ENCODE assay signal across 8 cellular contexts in genomic region chr18:22933958-22934423, GRCh38. TPM values are rescaled to one million over a fixed set of nuclear protein-coding genes. Genes with fewer than 3 reads are reported as not detected.
DNase-seq lines count a peak whose midpoint lies in the region; ATAC-seq lines count a peak whose summit lies in the region.

No MANE protein-coding gene starts in this region.

- peak overlapping the region; percentile 97 for H3K27ac Mint-ChIP-seq in T-helper 2 cell treated with Interferon-gamma antibody and Interleukin-4, amounts not matched to agents 5 μg/mL and 100 μg/mL, for 36 hours
- H3K27ac Mint-ChIP-seq in T-helper 17 cell, result peak overlapping the region; percentile 93

- no CpG with 5 or more reads among the region's 17 CpGs for WGBS in iPS DF 6.9 (ENCODE audit: insufficient coverage, insufficient read length)

- no peaks in the 10 kb centered on the region for H3K27me3 ChIP-seq in iPS DF 6.9 (ENCODE audit: control insufficient read depth, insufficient read depth, low read length)
- no peaks in the 10 kb centered on the region for H3K27me3 ChIP-seq in subcutaneous abdominal adipose tissue (ENCODE audit: control insufficient read depth in 5 of 5, insufficient read depth in 4 of 5, low read length in 5 of 5)

- peak overlapping the region; percentile 97 for H3K4me3 Mint-ChIP-seq in T-helper 2 cell treated with Interferon-gamma antibody and Interleukin-4, amounts not matched to agents 5 μg/mL and 100 μg/mL, for 36 hours
- peak overlapping the region; percentile 94 for H3K4me3 Mint-ChIP-seq in T-helper 17 cell

- peak overlapping the region; percentile 79; the same call in 1 of the 2 replicates for H3K4me3 ChIP-seq in iPS DF 6.9 (ENCODE audit: low read length)
- peak overlapping the region; percentile 82 to 98 (median 92) for H3K4me3 ChIP-seq in subcutaneous abdominal adipose tissue (ENCODE audit: low read depth in 1 of 5, low read length in 5 of 5)

- ATAC-seq in HG02943 (IDR thresholded peaks at IDR 0.05; ENCODE audit: low read depth, unreplicated experiment) (peak; percentile 25), T-helper 17 cell (peak; percentile 48), GM18502 (IDR thresholded peaks at IDR 0.05; ENCODE audit: poor library complexity, unreplicated experiment) (no peak)

- peaks cover 26% of the 10 kb centered on the region for H3K36me3 Mint-ChIP-seq in T-helper 2 cell treated with Interferon-gamma antibody and Interleukin-4, amounts not matched to agents 5 μg/mL and 100 μg/mL, for 36 hours (ENCODE audit: low read depth)
- no peaks in the 10 kb centered on the region for H3K36me3 Mint-ChIP-seq in T-helper 17 cell (ENCODE audit: low read depth)

- no peak for DNase-seq in T-helper 2 cell treated with Interferon-gamma antibody and Interleukin-4, amounts not matched to agents 5 μg/mL and 100 μg/mL, for 36 hours (ENCODE audit: low spot score)
- no peak for DNase-seq in T-helper 2 cell
- no peak for DNase-seq in T-helper 17 cell
- DNase-seq in iPS DF 6.9 (ENCODE audit: low read depth, low spot score), result no peak
- no peak for DNase-seq in GDM1 (lab: John Stamatoyannopoulos, UW)

- peak overlapping the region in 4 of 5 donors; percentile 78 to 99 (median 98) for H3K9ac ChIP-seq in subcutaneous abdominal adipose tissue (ENCODE audit: low read length in 5 of 5)

- no peaks in the 10 kb centered on the region for H3K9me3 ChIP-seq in T-helper 17 cell (ENCODE audit: control insufficient read depth, low read length, poor library complexity, severe bottlenecking)
- H3K9me3 ChIP-seq in iPS DF 6.9 (ENCODE audit: control insufficient read depth, insufficient read depth, low read length), result no peaks in the 10 kb centered on the region
- no peaks in the 10 kb centered on the region for H3K9me3 ChIP-seq in subcutaneous abdominal adipose tissue (ENCODE audit: control insufficient read depth in 5 of 5, low read length in 5 of 5)

- H3K27ac ChIP-seq in iPS DF 6.9 (ENCODE audit: low read length), result no peak overlapping the region
- H3K27ac ChIP-seq in subcutaneous abdominal adipose tissue (ENCODE audit: low read depth, low read length), result peak overlapping the region; percentile 99

- H3K9me3 Mint-ChIP-seq in T-helper 2 cell treated with Interferon-gamma antibody and Interleukin-4, amounts not matched to agents 5 μg/mL and 100 μg/mL, for 36 hours, result no peaks in the 10 kb centered on the region

- no peaks in the 10 kb centered on the region for H3K4me1 ChIP-seq in iPS DF 6.9 (ENCODE audit: control insufficient read depth, insufficient read depth, low read length)
- H3K4me1 ChIP-seq in subcutaneous abdominal adipose tissue (ENCODE audit: control insufficient read depth in 5 of 5, insufficient read depth in 5 of 5, low read length in 5 of 5), result peaks cover 0 to 14% (median 11%) of the 10 kb centered on the region in 5 donors

- H3K4me1 Mint-ChIP-seq in T-helper 2 cell treated with Interferon-gamma antibody and Interleukin-4, amounts not matched to agents 5 μg/mL and 100 μg/mL, for 36 hours (ENCODE audit: low read depth), result peaks cover 27% of the 10 kb centered on the region
- peaks cover 12% of the 10 kb centered on the region for H3K4me1 Mint-ChIP-seq in T-helper 17 cell

- H3K27me3 Mint-ChIP-seq in T-helper 2 cell treated with Interferon-gamma antibody and Interleukin-4, amounts not matched to agents 5 μg/mL and 100 μg/mL, for 36 hours (ENCODE audit: low read depth), result peaks cover 3% of the 10 kb centered on the region
- H3K27me3 Mint-ChIP-seq in T-helper 17 cell, result no peaks in the 10 kb centered on the region

- H3K36me3 ChIP-seq in iPS DF 6.9 (ENCODE audit: control insufficient read depth, insufficient read depth, low read length) (0 out of 2 replicates have a peak, but pooled peaks cover 2% of the 10 kb centered on the region), subcutaneous abdominal adipose tissue (ENCODE audit: control insufficient read depth in 5 of 5, insufficient read depth in 5 of 5, low read length in 5 of 5) (peaks cover 0 to 4% (median 0%) of the 10 kb centered on the region in 5 donors)

RNA-seq across cellular contexts. Expression of gene RBBP8, which starts 0.9 kb away (rescaled TPM):
- 1 to 10 TPM; 3.3 to 3.8 TPM for total RNA-seq in T-helper 17 cell
